ENCODE assay signal across 32 cellular contexts in the genomic region with DNA sequence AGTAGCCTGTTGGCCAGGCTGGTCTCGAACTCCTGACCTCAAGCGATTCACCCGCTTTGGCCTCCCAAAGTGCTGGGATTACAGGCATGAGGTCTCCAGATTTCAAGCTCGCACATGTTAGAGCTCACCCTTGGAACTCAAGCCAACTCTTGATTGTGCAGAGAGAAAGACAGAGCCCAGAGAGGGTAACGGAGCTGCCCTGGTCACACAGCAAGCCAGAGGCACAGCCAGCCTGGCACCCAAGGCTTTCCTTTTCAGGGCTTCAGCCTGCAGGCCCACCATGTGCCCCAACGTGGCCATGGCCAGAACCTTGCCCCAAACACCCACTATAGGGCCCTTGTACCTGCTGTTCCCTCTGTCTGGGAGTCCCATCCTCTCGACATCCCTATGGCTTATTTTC.
"Had no signal": no experiment of that assay in that cellular context is flagged by ENCODE, and none has a peak within 500 bp of the region (broad histone marks: within the 10 kb centered on the region; RNA-seq: fewer than 3 reads in every experiment).

No MANE protein-coding gene starts in this region.

- H3K4me3 Mint-ChIP-seq: naive thymus-derived CD4-positive, alpha-beta T cell; natural killer cell; nephron; neural progenitor cell; stimulated activated memory B cell treated with anti-CD40 and anti-IgM and Interleukin-4, amounts not matched to agents 10 μg/mL and 1 μg/mL and 100 μg/mL, for 72 hours; stimulated activated naive CD8-positive, alpha-beta T cell treated with anti-CD3 and anti-CD28 coated beads, Interleukin-15, amount 100 ng/mL, for 72 hours; type B pancreatic cell had no signal

- H3K27me3 ChIP-seq: neural progenitor cell, ovary, testis, upper lobe of right lung, uterus had no signal

- H3K9me3 Mint-ChIP-seq: natural killer cell; nephron; neural progenitor cell; stimulated activated memory B cell treated with anti-CD40 and anti-IgM and Interleukin-4, amounts not matched to agents 10 μg/mL and 1 μg/mL and 100 μg/mL, for 72 hours; stimulated activated naive CD8-positive, alpha-beta T cell treated with anti-CD3 and anti-CD28 coated beads, Interleukin-15, amount 100 ng/mL, for 72 hours; type B pancreatic cell had no signal

- DNase-seq: naive thymus-derived CD4-positive, alpha-beta T cell; natural killer cell; occipital lobe; ovary; posterior cingulate gyrus; psoas muscle; right cardiac atrium; spleen; stimulated activated CD4-positive, alpha-beta T cell treated with anti-CD3 and anti-CD28 coated beads, Interleukin-12 subunit alpha, Interleukin-12 subunit beta, amount 100 ng/mL, for 4 hours; stimulated activated CD4-positive, alpha-beta T cell treated with anti-CD3 and anti-CD28 coated beads, Interleukin-1b, Interleukin-23, amount 100 ng/mL, for 48 hours; stimulated activated CD4-positive, alpha-beta T cell treated with anti-CD3 and anti-CD28 coated beads, Interleukin-4, amount 100 ng/mL, for 1 hour; stimulated activated CD4-positive, alpha-beta T cell treated with anti-CD3 and anti-CD28 coated beads, Interleukin-4, amount 100 ng/mL, for 4 hours; stimulated activated CD8-positive, alpha-beta memory T cell treated with anti-CD3 and anti-CD28 coated beads, Interleukin-4, amount 100 ng/mL, for 48 hours; stimulated activated naive CD4-positive, alpha-beta T cell; stimulated activated naive CD8-positive, alpha-beta T cell treated with anti-CD3 and anti-CD28 coated beads, Interleukin-15, amount 100 ng/mL, for 72 hours; stimulated activated naive CD8-positive, alpha-beta T cell treated with anti-CD3 and anti-CD28 coated beads, Interleukin-15, Interleukin-2, amounts not matched to agents 100 U/mL and 50 U/mL, for 24 hours; substantia nigra; testis; tibial artery; transverse colon; upper lobe of right lung; uterus had no signal

- H3K4me1 Mint-ChIP-seq: naive thymus-derived CD4-positive, alpha-beta T cell; natural killer cell; nephron; stimulated activated memory B cell treated with anti-CD40 and anti-IgM and Interleukin-4, amounts not matched to agents 10 μg/mL and 1 μg/mL and 100 μg/mL, for 72 hours; stimulated activated naive CD8-positive, alpha-beta T cell treated with anti-CD3 and anti-CD28 coated beads, Interleukin-15, amount 100 ng/mL, for 72 hours had no signal

- H3K4me3 ChIP-seq: neural progenitor cell, ovary, psoas muscle, skin epidermis, smooth muscle cell, spleen, suprapubic skin, testis, tibial artery, transverse colon, upper lobe of right lung, uterus had no signal

- H3K4me2 ChIP-seq: neural progenitor cell, smooth muscle cell had no signal

- H3K9me3 ChIP-seq: ovary, psoas muscle, spleen, suprapubic skin, testis, tibial artery, transverse colon, upper lobe of right lung, uterus had no signal

- H3K27ac ChIP-seq: neural progenitor cell, ovary, parathyroid adenoma, psoas muscle, skin epidermis, spleen, suprapubic skin, testis, tibial artery, transverse colon, upper lobe of right lung, uterus had no signal

- H3K27ac Mint-ChIP-seq: naive thymus-derived CD4-positive, alpha-beta T cell; natural killer cell; nephron; neural progenitor cell; progenitor cell of endocrine pancreas; stimulated activated memory B cell treated with anti-CD40 and anti-IgM and Interleukin-4, amounts not matched to agents 10 μg/mL and 1 μg/mL and 100 μg/mL, for 72 hours; stimulated activated naive CD8-positive, alpha-beta T cell treated with anti-CD3 and anti-CD28 coated beads, Interleukin-15, amount 100 ng/mL, for 72 hours; type B pancreatic cell had no signal

- H3K79me2 ChIP-seq: parathyroid adenoma had no signal

- H3K9ac ChIP-seq: neural progenitor cell, parathyroid adenoma had no signal

- H2AFZ ChIP-seq: parathyroid adenoma had no signal

- H3K36me3 ChIP-seq: neural progenitor cell, ovary, spleen, suprapubic skin, tibial artery, transverse colon, upper lobe of right lung, uterus had no signal

- H3K36me3 Mint-ChIP-seq: naive thymus-derived CD4-positive, alpha-beta T cell; natural killer cell; neural progenitor cell; stimulated activated memory B cell treated with anti-CD40 and anti-IgM and Interleukin-4, amounts not matched to agents 10 μg/mL and 1 μg/mL and 100 μg/mL, for 72 hours; type B pancreatic cell had no signal

- H3K4me1 ChIP-seq: neural progenitor cell, parathyroid adenoma, psoas muscle, spleen, suprapubic skin, testis, tibial artery, transverse colon, upper lobe of right lung, uterus had no signal

- ATAC-seq: naive thymus-derived CD4-positive, alpha-beta T cell; natural killer cell; psoas muscle; right cardiac atrium; sciatic nerve; stimulated activated memory B cell treated with anti-CD40 and anti-IgM and Interleukin-4, amounts not matched to agents 10 μg/mL and 1 μg/mL and 100 μg/mL, for 72 hours; stimulated activated naive CD8-positive, alpha-beta T cell treated with anti-CD3 and anti-CD28 coated beads, Interleukin-15, amount 100 ng/mL, for 72 hours; stimulated activated naive CD8-positive, alpha-beta T cell treated with anti-CD3 and anti-CD28 coated beads, Interleukin-15, Interleukin-2, amounts not matched to agents 100 U/mL and 50 U/mL, for 24 hours; upper lobe of right lung had no signal

- H3K27me3 Mint-ChIP-seq: stimulated activated naive CD8-positive, alpha-beta T cell treated with anti-CD3 and anti-CD28 coated beads, Interleukin-15, amount 100 ng/mL, for 72 hours had no signal
